Comparison of ENCODE assay signal across 2 cellular contexts in genomic region chr7:73387908-73388414, GRCh38.
TF ChIP-seq lines count a peak whose summit lies in the region.

No MANE protein-coding gene starts in this region.

TF ChIP-seq in HepG2, 621 proteins besides CTCF, POLR2A, EP300 and RAD21:
- TF ChIP-seq ZNF160 (CRISPR knock-in tag; IDR thresholded peaks at IDR 0.05) (peak; percentile 93), ZNF335 (CRISPR knock-in tag; IDR thresholded peaks at IDR 0.05) (no peak)

TF ChIP-seq in K562, 482 proteins besides CTCF, POLR2A, EP300 and RAD21 (continues in another document):
- TF ChIP-seq CBX3 (IDR thresholded peaks at IDR 0.05; ENCODE audit: borderline replicate concordance in 1 of 2, low read length in 2 of 2) (peak in 1 of 2 experiments; percentile 91; a peak in 2 of 3 replicates), KAT7 (CRISPR knock-in tag; IDR thresholded peaks at IDR 0.05; ENCODE audit: borderline replicate concordance) (no peak), JUNB (CRISPR knock-in tag; conservative IDR thresholded peaks at IDR 0.05) (no peak), SAFB2 (IDR thresholded peaks at IDR 0.05; ENCODE audit: borderline replicate concordance, low read depth, low read length, severe bottlenecking) (no peak), TAL1 (IDR thresholded peaks at IDR 0.05) (no peak), ZBTB34 (CRISPR knock-in tag; IDR thresholded peaks at IDR 0.05) (no peak), THRA (IDR thresholded peaks at IDR 0.05) (no peak), L3MBTL2 (IDR thresholded peaks at IDR 0.05) (no peak), THRB (CRISPR knock-in tag; conservative IDR thresholded peaks at IDR 0.05) (no peak), ZHX1 (conservative IDR thresholded peaks at IDR 0.05; ENCODE audit: low read length) (no peak), NR3C1 (CRISPR knock-in tag; IDR thresholded peaks at IDR 0.05) (no peak), NR1H2 (CRISPR knock-in tag; IDR thresholded peaks at IDR 0.05) (no peak), ZBED1 (IDR thresholded peaks at IDR 0.05) (no peak), SIX5 (IDR thresholded peaks at IDR 0.05; ENCODE audit: borderline replicate concordance in 1 of 2, insufficient read depth in 1 of 2, low read depth in 1 of 2, low read length in 2 of 2) (no peak), ZBTB1 (CRISPR knock-in tag; IDR thresholded peaks at IDR 0.05; ENCODE audit: borderline replicate concordance, low read depth) (no peak), MYBL2 (IDR thresholded peaks at IDR 0.05; ENCODE audit: low read depth) (no peak; the same call in 1 of the 2 replicates), MYBL2 (CRISPR knock-in tag; IDR thresholded peaks at IDR 0.05; ENCODE audit: borderline replicate concordance) (no peak), ZNF79 (CRISPR knock-in tag; IDR thresholded peaks at IDR 0.05; ENCODE audit: low read depth) (no peak), NBN (IDR thresholded peaks at IDR 0.05; ENCODE audit: low read depth) (peak; percentile 67; the same call in 1 of the 2 replicates), MBD2 (IDR thresholded peaks at IDR 0.05; ENCODE audit: borderline replicate concordance, low read depth) (no peak), BDP1 (IDR thresholded peaks at IDR 0.05; ENCODE audit: insufficient read depth, insufficient read length) (no peak), RBM14 (IDR thresholded peaks at IDR 0.05; ENCODE audit: borderline replicate concordance, insufficient read depth, low read depth, low read length) (no peak), ZNF780A (CRISPR knock-in tag; IDR thresholded peaks at IDR 0.05) (no peak), SPI1 (IDR thresholded peaks at IDR 0.05; ENCODE audit: borderline replicate concordance, low read depth, low read length) (no peak), ZBTB9 (CRISPR knock-in tag; IDR thresholded peaks at IDR 0.05) (no peak), E2F8 (IDR thresholded peaks at IDR 0.05; ENCODE audit: low read depth, partially characterized antibody) (no peak), TCF7 (IDR thresholded peaks at IDR 0.05; ENCODE audit: borderline replicate concordance) (no peak), SRSF7 (optimal IDR thresholded peaks at IDR 0.05; ENCODE audit: low read depth, low read length) (no peak), TRIM24 (IDR thresholded peaks at IDR 0.05) (peak; percentile 32 to 79; a peak in 2 of 4 replicates), ZBTB5 (IDR thresholded peaks at IDR 0.05) (no peak), DPF2 (IDR thresholded peaks at IDR 0.05) (no peak), TARDBP (IDR thresholded peaks at IDR 0.05) (no peak), ZNF431 (CRISPR knock-in tag; IDR thresholded peaks at IDR 0.05) (no peak), ZNF311 (CRISPR knock-in tag; IDR thresholded peaks at IDR 0.05) (no peak), XRCC5 (IDR thresholded peaks at IDR 0.05; ENCODE audit: low read depth, low read length) (no peak), ZNF644 (tag; IDR thresholded peaks at IDR 0.05; ENCODE audit: low read depth) (no peak), ZNF354B (CRISPR knock-in tag; IDR thresholded peaks at IDR 0.05) (no peak), DEAF1 (CRISPR knock-in tag; IDR thresholded peaks at IDR 0.05) (no peak), HLTF (IDR thresholded peaks at IDR 0.05) (peak; percentile 87), TRIM28 (IDR thresholded peaks at IDR 0.05) (peak; percentile 96), SLC30A9 (CRISPR knock-in tag; IDR thresholded peaks at IDR 0.05) (no peak), ZBTB43 (CRISPR knock-in tag; IDR thresholded peaks at IDR 0.05) (no peak), SMARCC2 (IDR thresholded peaks at IDR 0.05; ENCODE audit: low read depth) (no peak), ZFP1 (CRISPR knock-in tag; IDR thresholded peaks at IDR 0.05) (no peak), MTA3 (IDR thresholded peaks at IDR 0.05; ENCODE audit: borderline replicate concordance) (no peak), PRPF4 (IDR thresholded peaks at IDR 0.05; ENCODE audit: insufficient read depth, low read depth, low read length, poor library complexity, severe bottlenecking) (no peak), C11orf30 (IDR thresholded peaks at IDR 0.05; ENCODE audit: low read depth) (no peak), ZNF384 (IDR thresholded peaks at IDR 0.05; ENCODE audit: low read depth, low read length) (peak; percentile 61; the same call in 1 of the 2 replicates), ELK3 (CRISPR knock-in tag; IDR thresholded peaks at IDR 0.05) (no peak), ADNP (tag; IDR thresholded peaks at IDR 0.05) (no peak), XRCC4 (IDR thresholded peaks at IDR 0.05; ENCODE audit: extremely low read depth, insufficient read depth, insufficient read length) (no peak)
